In genomic region chr6:32192608-32193039, GRCh38 we compare ENCODE assay signal across 8 cellular contexts. TPM values are rescaled to one million over a fixed set of nuclear protein-coding genes. Genes with fewer than 3 reads are reported as not detected.
DNase-seq lines count a peak whose midpoint lies in the region; ATAC-seq and TF ChIP-seq lines count a peak whose summit lies in the region.

GPSM3 (minus strand) TSS chr6:32192643; CDS start chr6:32192513, 130 bp downstream.

- TF ChIP-seq CTCF in HEK293 (tag by site-specific recombination; IDR thresholded peaks at IDR 0.05) (no peak), tibial artery (IDR thresholded peaks at IDR 0.05) (no peak)

- H3K27ac ChIP-seq in HEK293 (ENCODE audit: extremely low read depth, low read depth, low read length) (no peak within 1 kb of the TSS), cingulate gyrus (ENCODE audit: low read depth, low read length) (peak within 1 kb of the TSS; percentile 99), tibial artery (peak within 1 kb of the TSS; percentile 92 to 97)

- DNase-seq in A172 (ENCODE audit: low spot score) (peak; percentile 32), T-helper 9 cell (peak; percentile 34), mesenteric fat pad (ENCODE audit: low spot score) (no peak), tibial artery (peak in 1 of 2 donors; percentile 75), NCI-H774 (lab: John Stamatoyannopoulos, UW) (no peak)

- CTCF ChIA-PET in HEK293 (lab: Yijun Ruan, JAX) = interaction anchor here (0.6 to 1.5 kb wide), 7 partner anchors 12 to 548 kb away, joined by 3 to 7 read pairs (median 3); no protein-coding TSS in a partner anchor

- H3K9me3 ChIP-seq in HEK293 (ENCODE audit: control insufficient read depth, insufficient read depth, low read depth, low read length) (no peaks in the 10 kb centered on the region), tibial artery (no peaks in the 10 kb centered on the region)

- POLR2A ChIA-PET in HEK293 (lab: Yijun Ruan, JAX) = interaction anchor here (1.2 kb wide), 2 partner anchors 11 to 15 kb away, joined by 3 to 9 read pairs; no protein-coding TSS in a partner anchor

- intact Hi-C loops in tibial artery (cut with DNase I; ENCODE audit: low total_unique reads) = no loop called here

- no peak for ATAC-seq in HG03175 (IDR thresholded peaks at IDR 0.05; ENCODE audit: unreplicated experiment)

- H3K4me1 ChIP-seq in HEK293 (ENCODE audit: control insufficient read depth, insufficient read depth, low read length) (peaks cover 10% of the 10 kb centered on the region), tibial artery (peaks cover 0 to 57% (median 47%) of the 10 kb centered on the region in 4 donors)

- H3K4me3 ChIP-seq in HEK293 (ENCODE audit: low read depth, low read length) (no peak within 1 kb of the TSS), tibial artery (peak within 1 kb of the TSS; percentile 26 to 30)

- H3K27me3 ChIP-seq in tibial artery = no peaks in the 10 kb centered on the region

- peaks cover 0 to 9% of the 10 kb centered on the region in 2 experiments; a peak in 1 of 3 replicates for H3K36me3 ChIP-seq in HEK293 (ENCODE audit: control insufficient read depth in 2 of 2, insufficient read depth in 1 of 2, low read length in 2 of 2)
- peaks cover 3 to 4% (median 4%) of the 10 kb centered on the region in 3 donors for H3K36me3 ChIP-seq in tibial artery

TF ChIP-seq in HEK293, 187 proteins besides CTCF, POLR2A, EP300 and RAD21:
- TF ChIP-seq SP2 (tag by site-specific recombination; IDR thresholded peaks at IDR 0.05) (peak; percentile 56), ZBTB11 (tag by site-specific recombination; conservative IDR thresholded peaks at IDR 0.05; ENCODE audit: low read depth) (peak; percentile 72), ZBTB17 (tag by site-specific recombination; IDR thresholded peaks at IDR 0.05) (no peak)

RNA-seq across cellular contexts. Expression of gene GPSM3, which starts in this region (rescaled TPM):
- 3.1 and 3.4 TPM in 2 replicates for total RNA-seq in A172 (2014; rRNA removed; shearing (Covaris generic))
- total RNA-seq in mesenteric fat pad = 39.2 TPM

Comparison
In these comparisons a context has a peak if more than half of its experiments do, and no peak if none do; other contexts are left out.
1. DNase-seq: peak in A172 (single experiment) and T-helper 9 cell (single experiment); none in mesenteric fat pad (single experiment) and NCI-H774 (single experiment).